Comparison of ENCODE assay signal across 31 cellular contexts in genomic region chr1:241674805-241675384, GRCh38. TPM values are rescaled to one million over a fixed set of nuclear protein-coding genes. Genes with fewer than 3 reads are reported as not detected.
"Had no signal": no experiment of that assay in that cellular context is flagged by ENCODE, and none has a peak within 500 bp of the region (broad histone marks: within the 10 kb centered on the region; RNA-seq: fewer than 3 reads in every experiment).

No MANE protein-coding gene starts in this region.

- H3K27ac ChIP-seq: adrenal gland, KMS-11, SJCRH30, SK-N-MC had no signal

- DNase-seq: activated CD4-positive, alpha-beta memory T cell treated with anti-CD3 and anti-CD28 coated beads for 36 hours; activated CD4-positive, alpha-beta T cell treated with anti-CD3 and anti-CD28 coated beads, Interleukin-2, amount 10 ng/mL, durations not matched to agents 24 days and 14 days; activated gamma-delta T cell treated with Interleukin-2 at 50 U/mL for 16 hours; activated T-cell treated with anti-CD3 and anti-CD28 coated beads, Interleukin-2, amount 50 U/mL, for 24 hours; adrenal gland; caudate nucleus; cerebellar nuclear complex; MM.1S; MV-4-11; NCI-H1092; NCI-H1436 treated with DMSO at 0.1 percent for 48 hours; NCI-H1694 treated with DMSO at 0.1 percent for 48 hours; NCI-H2029; NCI-H345; NCI-H524 treated with DMSO at 0.1 percent for 48 hours; SHP77; SJCRH30 had no signal

- H3K4me3 Mint-ChIP-seq: activated CD4-positive, alpha-beta memory T cell treated with anti-CD3 and anti-CD28 coated beads for 36 hours; activated CD4-positive, alpha-beta T cell treated with anti-CD3 and anti-CD28 coated beads, Interleukin-2, amount 10 ng/mL, durations not matched to agents 24 days and 14 days; activated T-cell treated with anti-CD3 and anti-CD28 coated beads, Interleukin-2, amount 50 U/mL, for 24 hours; activated T-helper 1 cell treated with anti-CD3 and anti-CD28 coated beads, Interleukin-12 subunit alpha, Interleukin-12 subunit beta, Interleukin-2, Interleukin-4 antibody, amounts not matched to agents 30 ng/mL and 10 ng/mL and 1 ng/mL, durations not matched to agents 14 hours and 24 hours and 36 hours; brain; T-helper 1 cell treated with Interleukin-12 subunit alpha and Interleukin-12 subunit beta and Interleukin-4 antibody, amounts not matched to agents 30 μg/mL and 1 μg/mL, for 36 hours; T-helper 2 cell treated with Interferon-gamma antibody and Interleukin-4, amounts not matched to agents 5 μg/mL and 100 μg/mL, for 36 hours had no signal

- H3K36me3 Mint-ChIP-seq: activated CD4-positive, alpha-beta memory T cell treated with anti-CD3 and anti-CD28 coated beads for 36 hours; activated naive CD4-positive, alpha-beta T cell treated with anti-CD3 and anti-CD28 coated beads, Interleukin-2, amount 50 U/mL, for 72 hours; brain had no signal

- H3K9me3 Mint-ChIP-seq: activated CD4-positive, alpha-beta memory T cell treated with anti-CD3 and anti-CD28 coated beads for 36 hours; activated CD4-positive, alpha-beta T cell treated with anti-CD3 and anti-CD28 coated beads, Interleukin-2, amount 10 ng/mL, durations not matched to agents 24 days and 14 days; activated T-cell treated with anti-CD3 and anti-CD28 coated beads, Interleukin-2, amount 50 U/mL, for 24 hours; activated T-helper 1 cell treated with anti-CD3 and anti-CD28 coated beads, Interleukin-12 subunit alpha, Interleukin-12 subunit beta, Interleukin-2, Interleukin-4 antibody, amounts not matched to agents 30 ng/mL and 10 ng/mL and 1 ng/mL, durations not matched to agents 14 hours and 24 hours and 36 hours; brain; T-helper 1 cell treated with Interleukin-12 subunit alpha and Interleukin-12 subunit beta and Interleukin-4 antibody, amounts not matched to agents 30 μg/mL and 1 μg/mL, for 36 hours; T-helper 2 cell treated with Interferon-gamma antibody and Interleukin-4, amounts not matched to agents 5 μg/mL and 100 μg/mL, for 36 hours had no signal

- ATAC-seq: activated naive CD4-positive, alpha-beta T cell treated with anti-CD3 and anti-CD28 coated beads, Interleukin-2, amount 50 U/mL, for 72 hours; Panc1 had no signal

- H3K27me3 Mint-ChIP-seq: activated CD4-positive, alpha-beta memory T cell treated with anti-CD3 and anti-CD28 coated beads for 36 hours; activated T-cell treated with anti-CD3 and anti-CD28 coated beads, Interleukin-2, amount 50 U/mL, for 24 hours; brain had no signal

- H3K9me3 ChIP-seq: adrenal gland, SJCRH30 had no signal

- H3K27me3 ChIP-seq: adrenal gland, SJCRH30 had no signal

- H3K27ac Mint-ChIP-seq: activated CD4-positive, alpha-beta memory T cell treated with anti-CD3 and anti-CD28 coated beads for 36 hours; activated CD4-positive, alpha-beta T cell treated with anti-CD3 and anti-CD28 coated beads, Interleukin-2, amount 10 ng/mL, durations not matched to agents 24 days and 14 days; activated naive CD4-positive, alpha-beta T cell treated with anti-CD3 and anti-CD28 coated beads, Interleukin-2, amount 50 U/mL, for 72 hours; activated T-cell treated with anti-CD3 and anti-CD28 coated beads, Interleukin-2, amount 50 U/mL, for 24 hours; activated T-helper 1 cell treated with anti-CD3 and anti-CD28 coated beads, Interleukin-12 subunit alpha, Interleukin-12 subunit beta, Interleukin-2, Interleukin-4 antibody, amounts not matched to agents 30 ng/mL and 10 ng/mL and 1 ng/mL, durations not matched to agents 14 hours and 24 hours and 36 hours; brain; T-helper 1 cell treated with Interleukin-12 subunit alpha and Interleukin-12 subunit beta and Interleukin-4 antibody, amounts not matched to agents 30 μg/mL and 1 μg/mL, for 36 hours; T-helper 2 cell treated with Interferon-gamma antibody and Interleukin-4, amounts not matched to agents 5 μg/mL and 100 μg/mL, for 36 hours had no signal

- H3K4me1 ChIP-seq: adrenal gland, SJCRH30 had no signal

- H3K4me3 ChIP-seq: adrenal gland, SJCRH30, SK-N-MC had no signal

- H3K36me3 ChIP-seq: adrenal gland, SJCRH30 had no signal

- H3K4me2 ChIP-seq: KMS-11 had no signal

- H3K9ac ChIP-seq: KMS-11 had no signal

- FAIRE-seq: bronchial epithelial cell, TTC549 had no signal

RNA-seq across cellular contexts. Expression of gene WDR64, which starts 22.8 kb away (rescaled TPM):
- total RNA-seq: activated CD4-positive, alpha-beta memory T cell treated with anti-CD3 and anti-CD28 coated beads for 36 hours; activated CD4-positive, alpha-beta T cell treated with anti-CD3 and anti-CD28 coated beads, Interleukin-2, amount 10 ng/mL, durations not matched to agents 24 days and 14 days; activated CD8-positive, alpha-beta memory T cell treated with anti-CD3 and anti-CD28 coated beads for 36 hours; activated naive CD4-positive, alpha-beta T cell treated with anti-CD3 and anti-CD28 coated beads, Interleukin-2, amount 50 U/mL, for 72 hours; activated T-helper 1 cell treated with anti-CD3 and anti-CD28 coated beads, Interleukin-12 subunit alpha, Interleukin-12 subunit beta, Interleukin-2, Interleukin-4 antibody, amounts not matched to agents 30 ng/mL and 10 ng/mL and 1 ng/mL, durations not matched to agents 14 hours and 24 hours and 36 hours; bronchial epithelial cell; LHCN-M2; NCI-H460; RPMI7951; SJCRH30 had no signal
